ENCODE assay signal across 2 cellular contexts in the genomic region with DNA sequence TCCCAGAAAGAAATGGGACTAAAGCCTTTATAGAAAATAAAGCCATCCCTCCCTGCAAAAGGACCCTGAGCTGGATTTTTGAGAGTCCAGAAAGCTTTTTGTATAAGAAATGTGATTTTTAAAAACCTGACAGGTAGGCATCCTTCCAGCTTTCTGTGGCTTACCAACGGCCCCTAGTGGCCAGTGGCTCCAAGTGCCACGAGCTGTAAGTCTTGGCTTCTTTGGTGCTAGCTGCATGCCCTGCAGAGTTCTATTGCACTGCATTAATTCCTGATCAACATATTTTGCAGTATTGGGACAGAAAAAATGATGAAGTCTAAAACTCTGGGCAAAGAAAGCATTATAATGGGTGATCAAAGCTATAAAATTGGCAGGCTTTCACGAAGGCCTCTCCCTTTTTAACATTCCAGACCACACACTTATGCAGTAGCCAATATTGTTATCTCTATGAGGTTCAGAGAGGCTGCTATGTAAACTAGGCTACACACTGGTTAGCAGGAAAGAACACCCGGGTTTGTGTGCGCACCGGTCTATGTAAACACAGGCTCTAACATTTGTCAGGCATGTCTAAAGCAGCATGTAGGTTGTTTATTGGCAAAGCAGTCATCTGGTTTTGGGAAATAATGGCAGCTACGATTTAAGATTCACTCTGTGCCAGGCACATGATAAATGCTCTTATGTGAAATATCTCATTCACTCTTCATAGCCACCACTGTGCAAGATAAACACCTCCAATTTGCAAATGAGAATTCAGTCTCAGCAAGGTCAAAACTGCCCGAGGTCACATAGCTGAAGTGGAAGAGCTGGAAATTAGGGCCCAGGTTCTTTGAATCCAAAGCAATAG.
TF ChIP-seq lines count a peak whose summit lies in the region.

No MANE protein-coding gene starts in this region.

TF ChIP-seq in SK-N-SH, 30 proteins besides CTCF, POLR2A, EP300 and RAD21:
- TF ChIP-seq, protein P1, sequence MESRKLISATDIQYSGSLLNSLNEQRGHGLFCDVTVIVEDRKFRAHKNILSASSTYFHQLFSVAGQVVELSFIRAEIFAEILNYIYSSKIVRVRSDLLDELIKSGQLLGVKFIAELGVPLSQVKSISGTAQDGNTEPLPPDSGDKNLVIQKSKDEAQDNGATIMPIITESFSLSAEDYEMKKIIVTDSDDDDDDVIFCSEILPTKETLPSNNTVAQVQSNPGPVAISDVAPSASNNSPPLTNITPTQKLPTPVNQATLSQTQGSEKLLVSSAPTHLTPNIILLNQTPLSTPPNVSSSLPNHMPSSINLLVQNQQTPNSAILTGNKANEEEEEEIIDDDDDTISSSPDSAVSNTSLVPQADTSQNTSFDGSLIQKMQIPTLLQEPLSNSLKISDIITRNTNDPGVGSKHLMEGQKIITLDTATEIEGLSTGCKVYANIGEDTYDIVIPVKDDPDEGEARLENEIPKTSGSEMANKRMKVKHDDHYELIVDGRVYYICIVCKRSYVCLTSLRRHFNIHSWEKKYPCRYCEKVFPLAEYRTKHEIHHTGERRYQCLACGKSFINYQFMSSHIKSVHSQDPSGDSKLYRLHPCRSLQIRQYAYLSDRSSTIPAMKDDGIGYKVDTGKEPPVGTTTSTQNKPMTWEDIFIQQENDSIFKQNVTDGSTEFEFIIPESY (IDR thresholded peaks at IDR 0.05; ENCODE audit: borderline replicate concordance, low read depth) = no peak
- TF ChIP-seq NRF1 (IDR thresholded peaks at IDR 0.05; ENCODE audit: low read depth, low read length) (no peak), FOXM1 (IDR thresholded peaks at IDR 0.05; ENCODE audit: low read depth) (no peak), SMC3 (IDR thresholded peaks at IDR 0.05; ENCODE audit: low read depth, low read length) (peak; percentile 43), NFIC (IDR thresholded peaks at IDR 0.05; ENCODE audit: borderline replicate concordance) (no peak), YY1 (IDR thresholded peaks at IDR 0.05; ENCODE audit: low read depth) (no peak), FOXJ3 (CRISPR knock-in tag; IDR thresholded peaks at IDR 0.05) (no peak), FOSL2 (IDR thresholded peaks at IDR 0.05; ENCODE audit: borderline replicate concordance, low read depth) (no peak)

TF ChIP-seq in H1, 55 proteins besides CTCF, POLR2A, EP300 and RAD21 (continued from another document):
- TF ChIP-seq, protein P2, sequence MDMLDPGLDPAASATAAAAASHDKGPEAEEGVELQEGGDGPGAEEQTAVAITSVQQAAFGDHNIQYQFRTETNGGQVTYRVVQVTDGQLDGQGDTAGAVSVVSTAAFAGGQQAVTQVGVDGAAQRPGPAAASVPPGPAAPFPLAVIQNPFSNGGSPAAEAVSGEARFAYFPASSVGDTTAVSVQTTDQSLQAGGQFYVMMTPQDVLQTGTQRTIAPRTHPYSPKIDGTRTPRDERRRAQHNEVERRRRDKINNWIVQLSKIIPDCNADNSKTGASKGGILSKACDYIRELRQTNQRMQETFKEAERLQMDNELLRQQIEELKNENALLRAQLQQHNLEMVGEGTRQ (IDR thresholded peaks at IDR 0.05; ENCODE audit: low read length) = no peak
- no peak for TF ChIP-seq EGR1 (IDR thresholded peaks at IDR 0.05; ENCODE audit: borderline replicate concordance, low read depth, low read length)
- TF ChIP-seq SP2 (IDR thresholded peaks at IDR 0.05; ENCODE audit: low read length) = no peak
- no peak for TF ChIP-seq SIRT6 (IDR thresholded peaks at IDR 0.05; ENCODE audit: low read length)
- TF ChIP-seq, protein P3, sequence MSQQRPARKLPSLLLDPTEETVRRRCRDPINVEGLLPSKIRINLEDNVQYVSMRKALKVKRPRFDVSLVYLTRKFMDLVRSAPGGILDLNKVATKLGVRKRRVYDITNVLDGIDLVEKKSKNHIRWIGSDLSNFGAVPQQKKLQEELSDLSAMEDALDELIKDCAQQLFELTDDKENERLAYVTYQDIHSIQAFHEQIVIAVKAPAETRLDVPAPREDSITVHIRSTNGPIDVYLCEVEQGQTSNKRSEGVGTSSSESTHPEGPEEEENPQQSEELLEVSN (IDR thresholded peaks at IDR 0.05) = no peak
- no peak for TF ChIP-seq CTBP2 (IDR thresholded peaks at IDR 0.05; ENCODE audit: borderline replicate concordance, insufficient read depth, insufficient read length, low read length)
- no peak for TF ChIP-seq NANOG (IDR thresholded peaks at IDR 0.05; ENCODE audit: insufficient read depth, low read depth, low read length, poor library complexity, severe bottlenecking)
- no peak for TF ChIP-seq MAFK (IDR thresholded peaks at IDR 0.05; ENCODE audit: low read depth, low read length)
- TF ChIP-seq CBX8 (IDR thresholded peaks at IDR 0.05; ENCODE audit: borderline replicate concordance, low read depth, low read length) = no peak
- TF ChIP-seq JUND (IDR thresholded peaks at IDR 0.05; ENCODE audit: low read length) = no peak
- no peak for TF ChIP-seq BACH1 (IDR thresholded peaks at IDR 0.05; ENCODE audit: low read length)
- TF ChIP-seq, protein P4, sequence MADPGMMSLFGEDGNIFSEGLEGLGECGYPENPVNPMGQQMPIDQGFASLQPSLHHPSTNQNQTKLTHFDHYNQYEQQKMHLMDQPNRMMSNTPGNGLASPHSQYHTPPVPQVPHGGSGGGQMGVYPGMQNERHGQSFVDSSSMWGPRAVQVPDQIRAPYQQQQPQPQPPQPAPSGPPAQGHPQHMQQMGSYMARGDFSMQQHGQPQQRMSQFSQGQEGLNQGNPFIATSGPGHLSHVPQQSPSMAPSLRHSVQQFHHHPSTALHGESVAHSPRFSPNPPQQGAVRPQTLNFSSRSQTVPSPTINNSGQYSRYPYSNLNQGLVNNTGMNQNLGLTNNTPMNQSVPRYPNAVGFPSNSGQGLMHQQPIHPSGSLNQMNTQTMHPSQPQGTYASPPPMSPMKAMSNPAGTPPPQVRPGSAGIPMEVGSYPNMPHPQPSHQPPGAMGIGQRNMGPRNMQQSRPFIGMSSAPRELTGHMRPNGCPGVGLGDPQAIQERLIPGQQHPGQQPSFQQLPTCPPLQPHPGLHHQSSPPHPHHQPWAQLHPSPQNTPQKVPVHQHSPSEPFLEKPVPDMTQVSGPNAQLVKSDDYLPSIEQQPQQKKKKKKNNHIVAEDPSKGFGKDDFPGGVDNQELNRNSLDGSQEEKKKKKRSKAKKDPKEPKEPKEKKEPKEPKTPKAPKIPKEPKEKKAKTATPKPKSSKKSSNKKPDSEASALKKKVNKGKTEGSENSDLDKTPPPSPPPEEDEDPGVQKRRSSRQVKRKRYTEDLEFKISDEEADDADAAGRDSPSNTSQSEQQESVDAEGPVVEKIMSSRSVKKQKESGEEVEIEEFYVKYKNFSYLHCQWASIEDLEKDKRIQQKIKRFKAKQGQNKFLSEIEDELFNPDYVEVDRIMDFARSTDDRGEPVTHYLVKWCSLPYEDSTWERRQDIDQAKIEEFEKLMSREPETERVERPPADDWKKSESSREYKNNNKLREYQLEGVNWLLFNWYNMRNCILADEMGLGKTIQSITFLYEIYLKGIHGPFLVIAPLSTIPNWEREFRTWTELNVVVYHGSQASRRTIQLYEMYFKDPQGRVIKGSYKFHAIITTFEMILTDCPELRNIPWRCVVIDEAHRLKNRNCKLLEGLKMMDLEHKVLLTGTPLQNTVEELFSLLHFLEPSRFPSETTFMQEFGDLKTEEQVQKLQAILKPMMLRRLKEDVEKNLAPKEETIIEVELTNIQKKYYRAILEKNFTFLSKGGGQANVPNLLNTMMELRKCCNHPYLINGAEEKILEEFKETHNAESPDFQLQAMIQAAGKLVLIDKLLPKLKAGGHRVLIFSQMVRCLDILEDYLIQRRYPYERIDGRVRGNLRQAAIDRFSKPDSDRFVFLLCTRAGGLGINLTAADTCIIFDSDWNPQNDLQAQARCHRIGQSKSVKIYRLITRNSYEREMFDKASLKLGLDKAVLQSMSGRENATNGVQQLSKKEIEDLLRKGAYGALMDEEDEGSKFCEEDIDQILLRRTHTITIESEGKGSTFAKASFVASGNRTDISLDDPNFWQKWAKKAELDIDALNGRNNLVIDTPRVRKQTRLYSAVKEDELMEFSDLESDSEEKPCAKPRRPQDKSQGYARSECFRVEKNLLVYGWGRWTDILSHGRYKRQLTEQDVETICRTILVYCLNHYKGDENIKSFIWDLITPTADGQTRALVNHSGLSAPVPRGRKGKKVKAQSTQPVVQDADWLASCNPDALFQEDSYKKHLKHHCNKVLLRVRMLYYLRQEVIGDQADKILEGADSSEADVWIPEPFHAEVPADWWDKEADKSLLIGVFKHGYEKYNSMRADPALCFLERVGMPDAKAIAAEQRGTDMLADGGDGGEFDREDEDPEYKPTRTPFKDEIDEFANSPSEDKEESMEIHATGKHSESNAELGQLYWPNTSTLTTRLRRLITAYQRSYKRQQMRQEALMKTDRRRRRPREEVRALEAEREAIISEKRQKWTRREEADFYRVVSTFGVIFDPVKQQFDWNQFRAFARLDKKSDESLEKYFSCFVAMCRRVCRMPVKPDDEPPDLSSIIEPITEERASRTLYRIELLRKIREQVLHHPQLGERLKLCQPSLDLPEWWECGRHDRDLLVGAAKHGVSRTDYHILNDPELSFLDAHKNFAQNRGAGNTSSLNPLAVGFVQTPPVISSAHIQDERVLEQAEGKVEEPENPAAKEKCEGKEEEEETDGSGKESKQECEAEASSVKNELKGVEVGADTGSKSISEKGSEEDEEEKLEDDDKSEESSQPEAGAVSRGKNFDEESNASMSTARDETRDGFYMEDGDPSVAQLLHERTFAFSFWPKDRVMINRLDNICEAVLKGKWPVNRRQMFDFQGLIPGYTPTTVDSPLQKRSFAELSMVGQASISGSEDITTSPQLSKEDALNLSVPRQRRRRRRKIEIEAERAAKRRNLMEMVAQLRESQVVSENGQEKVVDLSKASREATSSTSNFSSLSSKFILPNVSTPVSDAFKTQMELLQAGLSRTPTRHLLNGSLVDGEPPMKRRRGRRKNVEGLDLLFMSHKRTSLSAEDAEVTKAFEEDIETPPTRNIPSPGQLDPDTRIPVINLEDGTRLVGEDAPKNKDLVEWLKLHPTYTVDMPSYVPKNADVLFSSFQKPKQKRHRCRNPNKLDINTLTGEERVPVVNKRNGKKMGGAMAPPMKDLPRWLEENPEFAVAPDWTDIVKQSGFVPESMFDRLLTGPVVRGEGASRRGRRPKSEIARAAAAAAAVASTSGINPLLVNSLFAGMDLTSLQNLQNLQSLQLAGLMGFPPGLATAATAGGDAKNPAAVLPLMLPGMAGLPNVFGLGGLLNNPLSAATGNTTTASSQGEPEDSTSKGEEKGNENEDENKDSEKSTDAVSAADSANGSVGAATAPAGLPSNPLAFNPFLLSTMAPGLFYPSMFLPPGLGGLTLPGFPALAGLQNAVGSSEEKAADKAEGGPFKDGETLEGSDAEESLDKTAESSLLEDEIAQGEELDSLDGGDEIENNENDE (IDR thresholded peaks at IDR 0.05; ENCODE audit: insufficient replicate concordance, low read length) = no peak
